17 cellular contexts compared by ENCODE assay signal in the genomic region with DNA sequence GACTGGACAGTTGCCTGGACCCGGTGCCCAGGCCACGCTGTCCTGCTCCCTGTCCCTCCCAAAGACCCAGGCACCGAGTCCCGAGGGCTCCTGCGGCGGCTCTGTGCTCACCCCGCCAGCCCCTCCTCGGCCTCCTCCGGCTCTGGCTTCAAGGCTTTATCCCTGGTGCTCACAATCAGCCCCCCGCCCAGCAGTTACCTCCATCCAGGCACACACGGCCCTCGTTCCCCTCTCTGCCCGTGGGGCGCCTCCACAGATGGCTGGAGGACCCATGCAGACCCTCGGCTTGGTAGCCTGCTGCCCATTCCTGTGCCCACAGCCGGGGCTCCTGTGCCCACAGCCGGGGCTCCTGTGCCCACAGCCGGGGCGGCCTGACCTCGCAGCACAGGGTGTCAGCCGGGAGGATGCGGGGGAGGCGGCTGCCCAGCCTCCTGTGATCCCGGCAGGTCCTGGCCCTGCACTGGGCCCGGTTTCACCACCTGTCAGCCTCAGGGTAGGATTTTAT. TPM values are rescaled to one million over a fixed set of nuclear protein-coding genes. Genes with fewer than 3 reads are reported as not detected.
A peak's percentile ranks its signal among the peaks of the same experiment; 100 is the strongest.
DNase-seq lines count a peak whose midpoint lies in the region; ATAC-seq and TF ChIP-seq lines count a peak whose summit lies in the region.
"Had no signal": no experiment of that assay in that cellular context is flagged by ENCODE, and none has a peak within 500 bp of the region (broad histone marks: within the 10 kb centered on the region; RNA-seq: fewer than 3 reads in every experiment).

No MANE protein-coding gene starts in this region.

- H2BK120ac ChIP-seq in IMR-90 (ENCODE audit: low read depth, low read length), result no peak overlapping the region
- H2BK120ac ChIP-seq in neuronal stem cell (ENCODE audit: low read depth, low read length), result no peak overlapping the region

- WGBS in SK-N-SH (ENCODE audit: low lambda C conversion rate), result 87% methylated on average over 11 of the region's 25 CpGs
- 95% methylated on average over 7 of the region's 25 CpGs; no CpG with 5 or more reads in 1 of the 2 experiments for WGBS in IMR-90 (ENCODE audit: extremely low coverage in 2 of 2, insufficient read length in 1 of 2), 2 experiments
- WGBS in neuronal stem cell (ENCODE audit: extremely low coverage in 2 of 2, insufficient read length in 2 of 2, insufficient replicate concordance in 1 of 2), 2 donors, result no CpG with 5 or more reads among the region's 25 CpGs

- H2AK5ac ChIP-seq in IMR-90 (ENCODE audit: low read depth, low read length), result no peak overlapping the region
- no peak overlapping the region for H2AK5ac ChIP-seq in neuronal stem cell (ENCODE audit: low read depth, low read length)

- no peak for TF ChIP-seq EP300 in SK-N-SH (IDR thresholded peaks at IDR 0.05; ENCODE audit: borderline replicate concordance in 1 of 2, low read depth in 1 of 2, low read length in 1 of 2)

- H3K14ac ChIP-seq in IMR-90 (replicated peaks; ENCODE audit: low read depth, low read length) (no peak overlapping the region), neuronal stem cell (ENCODE audit: low read length) (peak overlapping the region; percentile 71)

- H3K79me2 ChIP-seq in SK-N-SH (ENCODE audit: insufficient read depth), result no peaks in the 10 kb centered on the region

- peak overlapping the region; percentile 73 for H2BK12ac ChIP-seq in neuronal stem cell (ENCODE audit: low read length)

- TF ChIP-seq POLR2A in IMR-90 (IDR thresholded peaks at IDR 0.05; ENCODE audit: low read depth, low read length), result no peak

- TF ChIP-seq RAD21 in SK-N-SH (IDR thresholded peaks at IDR 0.05; ENCODE audit: low read length) (no peak), IMR-90 (IDR thresholded peaks at IDR 0.05; ENCODE audit: low read length) (no peak)

- peaks cover 3% of the 10 kb centered on the region for H3F3A ChIP-seq in SK-N-SH (replicated peaks; ENCODE audit: insufficient read depth)

- H3K4me1 ChIP-seq in SK-N-SH (ENCODE audit: control insufficient read depth in 1 of 2, insufficient read depth in 2 of 2, low read depth in 1 of 2, low read length in 1 of 2) (peaks cover 7 to 29% of the 10 kb centered on the region in 2 experiments; a peak in 3 of 4 replicates), IMR-90 (ENCODE audit: control insufficient read depth, insufficient read depth, low read length) (peaks cover 6% of the 10 kb centered on the region; the same call in 1 of the 2 replicates), neuronal stem cell (ENCODE audit: control insufficient read depth in 2 of 2, insufficient read depth in 1 of 2, low read depth in 1 of 2, low read length in 2 of 2) (peaks cover 0 to 17% of the 10 kb centered on the region in 2 donors)

- no peak overlapping the region; a peak in 1 of 4 replicates for H3K27ac ChIP-seq in SK-N-SH (ENCODE audit: low read depth in 2 of 2, low read length in 1 of 2)
- H3K27ac ChIP-seq in IMR-90 (ENCODE audit: insufficient read depth, low read length), result no peak overlapping the region
- H3K27ac ChIP-seq in neuronal stem cell (replicated peaks; ENCODE audit: low read length), result no peak overlapping the region
- H3K27ac ChIP-seq: KMS-11 had no signal

- no peak overlapping the region for H3K4me2 ChIP-seq in SK-N-SH
- no peak overlapping the region for H3K4me2 ChIP-seq in IMR-90 (ENCODE audit: low read depth, low read length)
- no peak overlapping the region for H3K4me2 ChIP-seq in neuronal stem cell (ENCODE audit: insufficient read depth, low read length, poor library complexity, severe bottlenecking)
- H3K4me2 ChIP-seq: GM23338, KMS-11 had no signal

- H3K18ac ChIP-seq in IMR-90 (ENCODE audit: low read depth, low read length) (no peak overlapping the region), neuronal stem cell (ENCODE audit: low read length) (peak overlapping the region; percentile 29)

- H3K9ac ChIP-seq in SK-N-SH (no peak overlapping the region), IMR-90 (ENCODE audit: low read depth, low read length) (no peak overlapping the region), neuronal stem cell (ENCODE audit: low read depth, low read length, poor library complexity) (no peak overlapping the region)
- H3K9ac ChIP-seq: KMS-11 had no signal

- in situ Hi-C loops in IMR-90 (cut with MboI; ENCODE audit: low sequenced_read_pairs), result no loop called here

- no peaks in the 10 kb centered on the region for H3K9me2 ChIP-seq in SK-N-SH

- no peak overlapping the region for H3K23ac ChIP-seq in IMR-90 (ENCODE audit: low read depth, low read length)
- peak overlapping the region; percentile 31 for H3K23ac ChIP-seq in neuronal stem cell (ENCODE audit: low read depth, low read length, poor library complexity)

- H3K4ac ChIP-seq in IMR-90 (ENCODE audit: low read depth, low read length), result 0 out of 2 replicates have a peak overlapping the region, but pooled peaks have one; percentile 31
- no peak overlapping the region for H3K4ac ChIP-seq in neuronal stem cell (ENCODE audit: low read length)

- H3K27ac Mint-ChIP-seq in glutamatergic neuron (ENCODE audit: unreplicated experiment) (peak overlapping the region; percentile 90), T-cell (no peak overlapping the region)
- H3K27ac Mint-ChIP-seq: CD4-positive, CD25-positive, alpha-beta regulatory T cell; GM23338 had no signal

- no peak overlapping the region for H2AFZ ChIP-seq in SK-N-SH (ENCODE audit: low read depth)
- H2AFZ ChIP-seq in IMR-90 (replicated peaks; ENCODE audit: low read length, poor library complexity), result no peak overlapping the region
- H2AFZ ChIP-seq in neuronal stem cell (ENCODE audit: low read length), result no peak overlapping the region
- H2AFZ ChIP-seq: GM23338 had no signal

- H3K9me3 ChIP-seq in SK-N-SH (no peaks in the 10 kb centered on the region), IMR-90 (ENCODE audit: control insufficient read depth, insufficient read depth, low read length) (no peaks in the 10 kb centered on the region), neuronal stem cell (replicated peaks in 1 of 2; ENCODE audit: control insufficient read depth in 2 of 2, insufficient read depth in 1 of 2, low read depth in 1 of 2, low read length in 2 of 2) (peaks cover 0 to 3% of the 10 kb centered on the region in 2 donors)

- H2BK20ac ChIP-seq in IMR-90 (ENCODE audit: low read depth, low read length), result no peak overlapping the region

- H3K4me3 ChIP-seq in SK-N-SH (ENCODE audit: low read depth in 2 of 2, low read length in 1 of 2) (no peak overlapping the region), IMR-90 (ENCODE audit: insufficient read depth, low read depth, low read length) (no peak overlapping the region), neuronal stem cell (ENCODE audit: low read length in 2 of 2) (no peak overlapping the region)
- H3K4me3 ChIP-seq: GM23338 had no signal

- no peak for ATAC-seq in SK-N-SH treated with all-trans-retinoic acid at 6 μM for 48 hours
- no peak for ATAC-seq in IMR-90 (ENCODE audit: low read depth)
- ATAC-seq in T-cell (replicated peaks in 1 of 4), result no peak
- ATAC-seq in GM18873 (IDR thresholded peaks at IDR 0.05; ENCODE audit: low FRiP score, unreplicated experiment), result no peak
- ATAC-seq in HG02642 (IDR thresholded peaks at IDR 0.05; ENCODE audit: poor library complexity, unreplicated experiment), result no peak
- ATAC-seq: GM23338 had no signal

- H3K36me3 ChIP-seq in SK-N-SH (replicated peaks in 1 of 2; ENCODE audit: control insufficient read depth in 1 of 2, insufficient read depth in 2 of 2, low read length in 1 of 2) (no peaks in the 10 kb centered on the region), IMR-90 (ENCODE audit: control insufficient read depth, insufficient read depth, low read length) (no peaks in the 10 kb centered on the region), neuronal stem cell (replicated peaks in 1 of 2; ENCODE audit: control insufficient read depth in 2 of 2, insufficient read depth in 2 of 2, low read length in 2 of 2) (peaks cover 0 to 4% of the 10 kb centered on the region in 2 donors)

- H4K20me1 ChIP-seq in SK-N-SH (ENCODE audit: insufficient read depth) (no peaks in the 10 kb centered on the region), IMR-90 (ENCODE audit: insufficient read depth, low read length) (no peaks in the 10 kb centered on the region)

- H2BK15ac ChIP-seq in IMR-90 (ENCODE audit: low read depth, low read length) (no peak overlapping the region), neuronal stem cell (ENCODE audit: low read length) (no peak overlapping the region)

- no peaks in the 10 kb centered on the region for H3K36me3 Mint-ChIP-seq in glutamatergic neuron (ENCODE audit: unreplicated experiment)
- no peaks in the 10 kb centered on the region for H3K36me3 Mint-ChIP-seq in T-cell
- H3K36me3 Mint-ChIP-seq: CD4-positive, CD25-positive, alpha-beta regulatory T cell had no signal

- H3K27me3 ChIP-seq in SK-N-SH (ENCODE audit: insufficient read depth) (no peaks in the 10 kb centered on the region), IMR-90 (ENCODE audit: control insufficient read depth, insufficient read depth, low read length) (no peaks in the 10 kb centered on the region), neuronal stem cell (ENCODE audit: control insufficient read depth in 3 of 3, insufficient read depth in 3 of 3, low read depth in 1 of 3, low read length in 3 of 3) (peaks cover 0 to 46% (median 0%) of the 10 kb centered on the region in 3 experiments)

- H3K9me1 ChIP-seq in IMR-90 (ENCODE audit: insufficient read depth, low read length), result peaks cover 13% of the 10 kb centered on the region

- H3K4me1 Mint-ChIP-seq in glutamatergic neuron (ENCODE audit: low read depth, unreplicated experiment), result peaks cover 40% of the 10 kb centered on the region
- peaks cover 3 to 12% (median 8%) of the 10 kb centered on the region in 3 donors for H3K4me1 Mint-ChIP-seq in T-cell

- POLR2A ChIA-PET in SK-N-SH (lab: Yijun Ruan, JAX) (interaction anchor here (1.1 kb wide), 1 partner anchor 65 kb away, joined by 4 read pairs; a partner anchor contains a TSS), IMR-90 (lab: Charles Lee; ENCODE audit: unreplicated experiment) (no interaction called here), T-cell (lab: Charles Lee) (no interaction called here)

- H3K4me3 Mint-ChIP-seq in glutamatergic neuron (ENCODE audit: unreplicated experiment) (no peak overlapping the region), T-cell (no peak overlapping the region)
- H3K4me3 Mint-ChIP-seq: CD4-positive, CD25-positive, alpha-beta regulatory T cell; GM23338 had no signal

- H2BK5ac ChIP-seq in IMR-90 (ENCODE audit: low read depth, low read length, poor library complexity, severe bottlenecking) (no peak overlapping the region), neuronal stem cell (ENCODE audit: low read length) (no peak overlapping the region)

- dilution Hi-C loops in IMR-90 (cut with HindIII; ENCODE audit: low sequenced_read_pairs, unreplicated experiment), result no loop called here

- peaks cover 10% of the 10 kb centered on the region for H3K27me3 Mint-ChIP-seq in glutamatergic neuron (ENCODE audit: unreplicated experiment)
- peaks cover 18 to 19% of the 10 kb centered on the region in 2 donors for H3K27me3 Mint-ChIP-seq in T-cell

- H4K91ac ChIP-seq in IMR-90 (ENCODE audit: insufficient read depth, low read depth, low read length) (no peak overlapping the region), neuronal stem cell (ENCODE audit: low read depth, low read length, poor library complexity) (no peak overlapping the region)

- H2AK9ac ChIP-seq in IMR-90 (replicated peaks; ENCODE audit: low read depth, low read length, poor library complexity), result no peak overlapping the region

- BruUV-seq in IMR-90 (replicated peaks; lab: Mats Ljungman, UMichigan), result no TSS peak

- DNase-seq in SK-N-SH (peak; percentile 69), IMR-90 (no peak), glutamatergic neuron (no peak), neuronal stem cell (ENCODE audit: low spot score) (no peak), T-cell (no peak)
- DNase-seq: 8988T; CD4-positive, CD25-positive, alpha-beta regulatory T cell; DMS53; EL; MV-4-11; NCI-H1694 treated with DMSO at 0.1 percent for 48 hours; NCI-H524 treated with DMSO at 0.1 percent for 48 hours had no signal

- no peak overlapping the region for H4K8ac ChIP-seq in IMR-90 (ENCODE audit: low read depth in 2 of 2, low read length in 2 of 2)
- H4K8ac ChIP-seq in neuronal stem cell (ENCODE audit: low read depth, low read length), result no peak overlapping the region

- intact Hi-C loops in IMR-90 (cut with micrococcal nuclease), result no loop called here

- H3K79me1 ChIP-seq in IMR-90 (ENCODE audit: low read depth in 1 of 2, low read length in 2 of 2), result no peaks in the 10 kb centered on the region
- no peaks in the 10 kb centered on the region for H3K79me1 ChIP-seq in neuronal stem cell (ENCODE audit: low read depth, low read length)

- CTCF ChIA-PET in SK-N-SH (lab: Yijun Ruan, JAX) (no interaction called here), IMR-90 (lab: Yijun Ruan, JAX) (no interaction called here), T-cell (lab: Charles Lee) (no interaction called here)

- no peak for TF ChIP-seq CTCF in SK-N-SH (IDR thresholded peaks at IDR 0.05)
- TF ChIP-seq CTCF in IMR-90 (conservative IDR thresholded peaks at IDR 0.05; ENCODE audit: low read depth, low read length), result no peak
- TF ChIP-seq CTCF in glutamatergic neuron (IDR thresholded peaks at IDR 0.05; ENCODE audit: partially characterized antibody, unreplicated experiment), result no peak

- H3K9me3 Mint-ChIP-seq in glutamatergic neuron (ENCODE audit: unreplicated experiment) (peaks cover 11% of the 10 kb centered on the region), T-cell (no peaks in the 10 kb centered on the region)
- H3K9me3 Mint-ChIP-seq: CD4-positive, CD25-positive, alpha-beta regulatory T cell; GM23338 had no signal

- no peak overlapping the region for H4K5ac ChIP-seq in IMR-90 (ENCODE audit: low read depth, low read length)

- no peak overlapping the region for H3K56ac ChIP-seq in IMR-90 (ENCODE audit: extremely low read depth, insufficient read depth, low read length)

RNA-seq across cellular contexts. Expression of a gene that starts 52.3 kb away (rescaled TPM):
- polyA plus RNA-seq in SK-N-SH (2012; rRNA removed) (93.6 and 118 TPM in 2 replicates), IMR-90 (2012; rRNA removed) (46.7 and 52.6 TPM in 2 replicates)
- polyA plus RNA-seq in SK-N-SH (2012; cell fraction: cytosol; rRNA removed), result 51.8 and 89.1 TPM in 2 replicates
- 287 and 525 TPM in 2 replicates for polyA plus RNA-seq in SK-N-SH (2012; cell fraction: nucleus; rRNA removed)
- total RNA-seq in IMR-90 (2012; rRNA removed) (4.3 and 6.7 TPM in 2 replicates), glutamatergic neuron (ENCODE audit: unreplicated experiment) (9.5 TPM), T-cell (10 to 100 TPM in 3 of 5 donors, 1 to 10 TPM in 2; 7.2 to 53.8 (median 10.5) TPM)
- 66.0 and 124 TPM in 2 replicates for polyA plus RNA-seq in IMR-90 (2012; cell fraction: cytosol; rRNA removed)
- polyA plus RNA-seq in IMR-90 (2012; cell fraction: nucleus; rRNA removed; ENCODE audit: low replicate concordance), result 136 and 394 TPM in 2 replicates
- 42.5 TPM for polyA plus RNA-seq in neuronal stem cell (2013, experiment 1 of 2)
- polyA plus RNA-seq in neuronal stem cell (2013, experiment 2 of 2), result 42.1 TPM
